27 cellular contexts compared by ENCODE assay signal in the genomic region with DNA sequence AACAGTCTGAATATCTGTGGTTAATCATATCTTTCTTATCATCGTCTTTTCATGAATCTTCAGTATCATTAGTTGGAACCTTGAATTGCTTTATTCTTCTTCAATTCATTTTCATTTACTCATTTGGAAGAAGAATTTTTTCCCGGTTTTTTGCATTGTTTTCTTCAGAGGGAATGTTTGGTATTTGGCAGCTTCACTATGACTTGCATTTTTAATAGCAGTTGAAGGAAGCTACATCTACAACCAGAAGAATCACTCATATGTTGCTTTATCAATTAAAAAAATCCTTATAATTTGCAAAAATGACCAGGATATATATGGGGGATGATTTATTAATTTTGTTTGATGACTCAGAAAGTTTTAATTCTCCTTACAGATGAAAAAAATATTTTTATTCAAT.
"Had no signal": no experiment of that assay in that cellular context is flagged by ENCODE, and none has a peak within 500 bp of the region (broad histone marks: within the 10 kb centered on the region; RNA-seq: fewer than 3 reads in every experiment).

No MANE protein-coding gene starts in this region.

- H3K36me3 ChIP-seq: spleen, uterus had no signal

- H3K36me3 Mint-ChIP-seq: activated CD4-positive, alpha-beta memory T cell treated with anti-CD3 and anti-CD28 coated beads for 36 hours; activated naive CD4-positive, alpha-beta T cell treated with anti-CD3 and anti-CD28 coated beads, Interleukin-2, amount 10 ng/mL, durations not matched to agents 7 days and 5 days; brain; immature natural killer cell; natural killer cell had no signal

- H3K4me3 Mint-ChIP-seq: activated CD4-positive, alpha-beta memory T cell treated with anti-CD3 and anti-CD28 coated beads for 36 hours; activated naive CD4-positive, alpha-beta T cell treated with anti-CD3 and anti-CD28 coated beads, Interleukin-2, amount 10 ng/mL, durations not matched to agents 7 days and 5 days; activated naive CD8-positive, alpha-beta T cell treated with anti-CD3 and anti-CD28 coated beads, Interleukin-2, amount 50 U/mL, for 24 hours; brain; dendritic cell treated with granulocyte-macrophage colony-stimulating factor and Interleukin-4, amounts not matched to agents 40 ng/mL and 50 ng/mL, for 4 days; immature natural killer cell; natural killer cell had no signal

- H2AFZ ChIP-seq: hepatocyte had no signal

- H3K4me1 Mint-ChIP-seq: activated naive CD4-positive, alpha-beta T cell treated with anti-CD3 and anti-CD28 coated beads, Interleukin-2, amount 10 ng/mL, durations not matched to agents 7 days and 5 days; activated naive CD8-positive, alpha-beta T cell treated with anti-CD3 and anti-CD28 coated beads, Interleukin-2, amount 50 U/mL, for 24 hours; immature natural killer cell; natural killer cell had no signal

- H3K9me3 ChIP-seq: testis, uterus had no signal

- H3K27ac Mint-ChIP-seq: activated CD4-positive, alpha-beta memory T cell treated with anti-CD3 and anti-CD28 coated beads for 36 hours; activated naive CD4-positive, alpha-beta T cell treated with anti-CD3 and anti-CD28 coated beads, Interleukin-2, amount 10 ng/mL, durations not matched to agents 7 days and 5 days; activated naive CD8-positive, alpha-beta T cell treated with anti-CD3 and anti-CD28 coated beads, Interleukin-2, amount 50 U/mL, for 24 hours; brain; dendritic cell treated with granulocyte-macrophage colony-stimulating factor and Interleukin-4, amounts not matched to agents 40 ng/mL and 50 ng/mL, for 4 days; immature natural killer cell; natural killer cell; progenitor cell of endocrine pancreas had no signal

- H3K27me3 ChIP-seq: hepatocyte, spleen, testis, uterus had no signal

- H3K4me3 ChIP-seq: hepatocyte, spleen, testis, uterus had no signal

- H3K27ac ChIP-seq: hepatocyte, spleen, testis, uterus had no signal

- H3K4me2 ChIP-seq: hepatocyte had no signal

- H3K79me2 ChIP-seq: hepatocyte had no signal

- H3K9me3 Mint-ChIP-seq: activated CD4-positive, alpha-beta memory T cell treated with anti-CD3 and anti-CD28 coated beads for 36 hours; activated naive CD8-positive, alpha-beta T cell treated with anti-CD3 and anti-CD28 coated beads, Interleukin-2, amount 50 U/mL, for 24 hours; dendritic cell treated with granulocyte-macrophage colony-stimulating factor and Interleukin-4, amounts not matched to agents 40 ng/mL and 50 ng/mL, for 4 days had no signal

- ATAC-seq: activated naive CD8-positive, alpha-beta T cell treated with anti-CD3 and anti-CD28 coated beads, Interleukin-2, amount 50 U/mL, for 24 hours; esophagus mucosa; left ventricle myocardium superior; natural killer cell had no signal

- DNase-seq: activated CD4-positive, alpha-beta memory T cell treated with anti-CD3 and anti-CD28 coated beads for 36 hours; activated CD4-positive, alpha-beta T cell treated with anti-CD3 and anti-CD28 coated beads for 48 hours; activated effector memory CD4-positive, alpha-beta T cell treated with Interleukin-2 at 50 U/mL for 16 hours; activated naive CD4-positive, alpha-beta T cell treated with anti-CD3 and anti-CD28 coated beads, Interleukin-2, amount 10 ng/mL, durations not matched to agents 7 days and 5 days; activated naive CD8-positive, alpha-beta T cell treated with anti-CD3 and anti-CD28 coated beads, Interleukin-2, amount 50 U/mL, for 24 hours; activated T-cell treated with anti-CD3 and anti-CD28 coated beads, Interleukin-2, amount 50 U/mL, for 48 hours; anterior cingulate cortex; effector CD4-positive, alpha-beta T cell; foreskin melanocyte; immature natural killer cell; kidney glomerular epithelial cell; left ventricle myocardium superior; mammary epithelial cell; midbrain; natural killer cell; spleen; stimulated activated CD4-positive, alpha-beta T cell treated with anti-CD3 and anti-CD28 coated beads, Interleukin-4, amount 100 ng/mL, for 1 hour; stimulated activated naive CD4-positive, alpha-beta T cell; T1000; testis; trophoblast cell; uterus had no signal

- H3K4me1 ChIP-seq: spleen, testis, uterus had no signal

- H3K27me3 Mint-ChIP-seq: activated CD4-positive, alpha-beta memory T cell treated with anti-CD3 and anti-CD28 coated beads for 36 hours; activated naive CD4-positive, alpha-beta T cell treated with anti-CD3 and anti-CD28 coated beads, Interleukin-2, amount 10 ng/mL, durations not matched to agents 7 days and 5 days; activated naive CD8-positive, alpha-beta T cell treated with anti-CD3 and anti-CD28 coated beads, Interleukin-2, amount 50 U/mL, for 24 hours; brain; dendritic cell treated with granulocyte-macrophage colony-stimulating factor and Interleukin-4, amounts not matched to agents 40 ng/mL and 50 ng/mL, for 4 days; progenitor cell of endocrine pancreas had no signal
